ENCODE assay signal across 8 cellular contexts in the genomic region with DNA sequence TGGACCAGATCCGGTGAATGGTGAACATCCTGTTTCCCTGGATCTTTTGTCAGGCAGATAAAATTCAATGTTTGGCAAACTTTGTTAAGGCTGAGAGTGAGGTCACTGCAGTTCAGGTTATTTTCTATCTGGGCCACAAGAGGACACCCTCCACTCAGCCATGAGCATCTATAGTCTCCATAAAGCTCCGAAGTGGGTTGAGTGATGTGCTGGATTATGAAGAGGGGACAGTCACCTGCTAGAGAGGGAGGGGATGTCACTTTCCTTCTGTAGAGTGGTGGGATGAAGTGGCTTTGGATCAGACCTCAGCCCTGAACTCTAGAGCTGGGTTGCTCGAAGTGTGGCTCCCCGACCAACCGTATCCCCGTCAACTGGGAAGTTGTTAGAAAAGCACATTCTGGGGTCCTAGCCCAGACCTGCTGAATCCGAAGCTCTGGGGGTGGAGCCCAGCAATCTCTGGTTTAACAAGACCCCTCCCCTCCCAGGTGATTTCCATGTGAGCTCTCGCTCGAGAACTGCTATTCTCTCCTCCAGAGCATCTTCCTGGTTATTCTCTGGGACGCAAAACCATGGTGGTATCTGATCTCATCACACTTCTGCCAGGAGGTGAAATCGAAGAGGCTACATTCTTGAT. TPM values are rescaled to one million over a fixed set of nuclear protein-coding genes. Genes with fewer than 3 reads are reported as not detected.
DNase-seq lines count a peak whose midpoint lies in the region; ATAC-seq, FAIRE-seq and TF ChIP-seq lines count a peak whose summit lies in the region.

No MANE protein-coding gene starts in this region.

- FAIRE-seq in K562 (lab: Jason Lieb, UNC) (peak; percentile 52), keratinocyte (lab: Jason Lieb, UNC) (peak; percentile 94)

- H3K27me3 ChIP-seq in K562 (ENCODE audit: control insufficient read depth in 2 of 2, insufficient read depth in 2 of 2, low read length in 2 of 2) (peaks cover 15 to 49% of the 10 kb centered on the region in 2 experiments), keratinocyte (ENCODE audit: control insufficient read depth, extremely low read depth, insufficient read depth, low read length) (no peaks in the 10 kb centered on the region), upper lobe of left lung (no peaks in the 10 kb centered on the region)

- WGBS in K562 (ENCODE audit: insufficient coverage, low coverage, missing lambda C conversion rate): 2% methylated on average over 11 of the region's 11 CpGs
- 64 to 66% methylated on average over 11 of the region's 11 CpGs for WGBS in upper lobe of left lung, 2 donors

- ATAC-seq in K562: peak; percentile 58
- ATAC-seq in upper lobe of left lung (ENCODE audit: low FRiP score in 2 of 2): peak in 1 of 2 donors; percentile 74
- no peak for ATAC-seq in GM21360 (IDR thresholded peaks at IDR 0.05; ENCODE audit: unreplicated experiment)

- H3K4me1 ChIP-seq in K562 (replicated peaks in 1 of 2; ENCODE audit: control insufficient read depth in 2 of 2, insufficient read depth in 2 of 2, low read length in 2 of 2): peaks cover 0 to 4% of the 10 kb centered on the region in 2 experiments; a peak in 3 of 5 replicates
- H3K4me1 ChIP-seq in keratinocyte (ENCODE audit: control insufficient read depth, extremely low read depth, insufficient read depth, low read length): peaks cover 28% of the 10 kb centered on the region
- H3K4me1 ChIP-seq in upper lobe of left lung: peaks cover 9 to 27% (median 18%) of the 10 kb centered on the region in 4 donors

- H3K9me1 ChIP-seq in K562 (ENCODE audit: control insufficient read depth, insufficient read depth, low read length) (no peaks in the 10 kb centered on the region), keratinocyte (ENCODE audit: control insufficient read depth, extremely low read depth, insufficient read depth, low read length) (no peaks in the 10 kb centered on the region)

- TF ChIP-seq CTCF in K562 (IDR thresholded peaks at IDR 0.05 in 2 of 3, conservative IDR thresholded peaks at IDR 0.05 in 1 of 3; ENCODE audit: insufficient read depth in 2 of 3, low read depth in 1 of 3, low read length in 3 of 3) (peak; percentile 43 to 74 (median 59); a peak in 5 of 6 replicates), keratinocyte (optimal IDR thresholded peaks at IDR 0.05 in 1 of 3, IDR thresholded peaks at IDR 0.05 in 1 of 3, conservative IDR thresholded peaks at IDR 0.05 in 1 of 3; ENCODE audit: extremely low read depth in 1 of 3, insufficient read depth in 2 of 3, low read length in 3 of 3) (peak; percentile 80 to 93 (median 91)), upper lobe of left lung (IDR thresholded peaks at IDR 0.05) (peak; percentile 31 to 68 (median 62))

- CTCF ChIA-PET in K562 (lab: Yijun Ruan, JAX; ENCODE audit: low intra/inter-chr PET ratio): interaction anchor here (1.2 to 2.5 kb wide), 4 partner anchors 149 to 198 kb away, joined by 3 to 14 read pairs (median 6); no protein-coding TSS in a partner anchor

- in situ Hi-C loops in K562 (cut with MboI): no loop called here

- no peak overlapping the region for H3K27ac ChIP-seq in K562 (ENCODE audit: extremely low read depth, low read depth, low read length)
- H3K27ac ChIP-seq in keratinocyte (ENCODE audit: control insufficient read depth, insufficient read depth, low read length): no peak overlapping the region
- peak overlapping the region in 1 of 4 donors; percentile 26 for H3K27ac ChIP-seq in upper lobe of left lung

- DNase-seq in A172 (ENCODE audit: low spot score) (peak; percentile 60), GM04504 (ENCODE audit: low read depth) (peak; percentile 44), NCI-H2029 treated with DMSO at 0.1 percent for 48 hours (lab: John Stamatoyannopoulos, UW) (peak; percentile 51), K562 (ENCODE audit: extremely low read depth in 1 of 4, low spot score in 3 of 4) (peak in 1 of 4 experiments; percentile 30), keratinocyte (ENCODE audit: low read depth, low spot score) (no peak), upper lobe of left lung (no peak)
- DNase-seq in activated CD4-positive, CD25-positive, alpha-beta regulatory T cell (lab: John Stamatoyannopoulos, UW): no peak

- no peak for TF ChIP-seq EP300 in K562 (IDR thresholded peaks at IDR 0.05; ENCODE audit: low read length)
- no peak for TF ChIP-seq EP300 in upper lobe of left lung (IDR thresholded peaks at IDR 0.05)

- POLR2A ChIA-PET in K562 (lab: Yijun Ruan, JAX): interaction anchor here (0.7 kb wide), 1 partner anchor 31 kb away, joined by 3 read pairs; no protein-coding TSS in a partner anchor

- no TSS peak for BruUV-seq in K562 (replicated peaks; lab: Mats Ljungman, UMichigan)

- no peak overlapping the region for H3K4me3 ChIP-seq in K562
- no peak overlapping the region for H3K4me3 ChIP-seq in keratinocyte (ENCODE audit: control insufficient read depth in 2 of 3, extremely low read depth in 1 of 3, insufficient read depth in 2 of 3, low read depth in 1 of 3, low read length in 3 of 3)
- no peak overlapping the region for H3K4me3 ChIP-seq in upper lobe of left lung

- H3K79me2 ChIP-seq in K562 (ENCODE audit: control insufficient read depth, insufficient read depth, low read length) (no peaks in the 10 kb centered on the region), keratinocyte (ENCODE audit: control insufficient read depth, insufficient read depth, low read length) (no peaks in the 10 kb centered on the region)

- H2AFZ ChIP-seq in K562 (ENCODE audit: low read depth, low read length): no peak overlapping the region
- no peak overlapping the region for H2AFZ ChIP-seq in keratinocyte (ENCODE audit: control insufficient read depth, low read length)

- H3K4me2 ChIP-seq in K562 (ENCODE audit: insufficient read depth, low read length) (no peak overlapping the region), keratinocyte (ENCODE audit: control insufficient read depth, extremely low read depth, insufficient read depth, low read depth, low read length) (no peak overlapping the region)

- intact Hi-C loops in K562 (cut with micrococcal nuclease): loop anchor here (1.0 to 5.0 kb wide), 2 partner anchors 150 to 163 kb away; no protein-coding TSS in a partner anchor

- H3K9ac ChIP-seq in K562 (ENCODE audit: insufficient read depth in 1 of 2, low read depth in 2 of 2, low read length in 2 of 2) (no peak overlapping the region), keratinocyte (ENCODE audit: control insufficient read depth, extremely low read depth, insufficient read depth, low read length) (no peak overlapping the region)

- dilution Hi-C loops in keratinocyte (cut with MboI; ENCODE audit: extremely low pct_ligation_motif_present, low sequenced_read_pairs): no loop called here

- no peaks in the 10 kb centered on the region for H3K36me3 ChIP-seq in K562 (ENCODE audit: control insufficient read depth, insufficient read depth, low read length)
- no peaks in the 10 kb centered on the region for H3K36me3 ChIP-seq in keratinocyte (ENCODE audit: control insufficient read depth in 2 of 2, extremely low read depth in 1 of 2, insufficient read depth in 2 of 2, low read length in 2 of 2)
- no peaks in the 10 kb centered on the region for H3K36me3 ChIP-seq in upper lobe of left lung

- H4K20me1 ChIP-seq in K562 (replicated peaks; ENCODE audit: control insufficient read depth, insufficient read depth, low read length) (no peaks in the 10 kb centered on the region), keratinocyte (ENCODE audit: control insufficient read depth, extremely low read depth, insufficient read depth, low read length) (no peaks in the 10 kb centered on the region)

- H3K9me3 ChIP-seq in K562 (replicated peaks; ENCODE audit: control insufficient read depth, insufficient read depth, low read depth, low read length): no peaks in the 10 kb centered on the region
- H3K9me3 ChIP-seq in keratinocyte (ENCODE audit: control insufficient read depth, low read depth, low read length): no peaks in the 10 kb centered on the region
- H3K9me3 ChIP-seq in upper lobe of left lung: no peaks in the 10 kb centered on the region

- TF ChIP-seq POLR2A in K562 (conservative IDR thresholded peaks at IDR 0.05) (no peak), upper lobe of left lung (IDR thresholded peaks at IDR 0.05) (no peak)

- TF ChIP-seq RAD21 in K562 (CRISPR knock-in tag; conservative IDR thresholded peaks at IDR 0.05 in 1 of 2, IDR thresholded peaks at IDR 0.05 in 1 of 2): peak; percentile 92 to 94

RNA-seq across cellular contexts. Expression of gene FGF1, which starts 31.8 kb away (rescaled TPM):
- total RNA-seq in A172 (2014; rRNA removed; shearing (Covaris generic)): 1.2 and 1.8 TPM in 2 replicates
- total RNA-seq in K562 (2011; cell fraction: chromatin; rRNA removed; ENCODE audit: low replicate concordance): not detected in 2 replicates
- not detected in 2 replicates for total RNA-seq in K562 (2011; cell fraction: nucleolus; rRNA removed)
- not detected in 2 replicates for total RNA-seq in K562 (2011; cell fraction: nucleoplasm; rRNA removed)
- total RNA-seq in K562 (2014; rRNA removed) (not detected in 2 replicates), K562 (2014; rRNA removed; fragmentation: Illumina TruSeq; extraction: Trizol) (not detected in 2 replicates), K562 (2015; rRNA removed; fragmentation: Illumina TruSeq; extraction: Trizol) (not detected in 2 replicates), K562 (2021) (not detected in 2 replicates), upper lobe of left lung (1 to 10 TPM in 1 of 6 donors, under 1 TPM in 3, not detected in 2; 0.63 to 1.3 (median 0.77) TPM)
- polyA plus RNA-seq in K562 (2011; rRNA removed) (not detected in 2 replicates), K562 (2014; fragmentation: Illumina TruSeq; extraction: Trizol) (not detected in 2 replicates), K562 (2014; fragmentation: Nextera tagmentation; extraction: Ambion mirVana) (not detected), K562 (2014; rRNA removed) (not detected in 2 replicates), keratinocyte (1.0 to 2.4 TPM (median 1.8 TPM) in 3 replicates)
- polyA plus RNA-seq in K562 (2011; cell fraction: cytosol; rRNA removed): not detected in 2 replicates
- not detected in 2 replicates for polyA plus RNA-seq in K562 (2011; cell fraction: nucleus; rRNA removed)
- polyA plus RNA-seq in K562 (2012): 0.03 TPM in 1 of 2 replicates, not detected in the other
- polyA minus RNA-seq in K562 (2011; rRNA and poly(A)+ RNA removed): not detected in 2 replicates
- polyA minus RNA-seq in K562 (2011; cell fraction: cytosol; rRNA and poly(A)+ RNA removed): not detected in 2 replicates
- not detected in 2 replicates for polyA minus RNA-seq in K562 (2011; cell fraction: nucleus; rRNA and poly(A)+ RNA removed)
- not detected for polyA plus RNA-seq in keratinocyte (2011; ENCODE audit: low read depth)
- 0.55 and 0.56 TPM in 2 replicates for polyA plus RNA-seq in keratinocyte (2011; cell fraction: cytosol; rRNA removed)
- polyA plus RNA-seq in keratinocyte (2011; cell fraction: nucleus; rRNA removed): 0.33 and 0.43 TPM in 2 replicates
- polyA plus RNA-seq in keratinocyte (2012; ENCODE audit: low replicate concordance): 0.10 and 2.3 TPM in 2 replicates
- 0.66 to 1.8 TPM (median 0.96 TPM) in 3 replicates for polyA minus RNA-seq in keratinocyte
- not detected for polyA minus RNA-seq in keratinocyte (2011; cell fraction: cytosol; rRNA and poly(A)+ RNA removed)
- polyA minus RNA-seq in keratinocyte (2011; cell fraction: nucleus; rRNA and poly(A)+ RNA removed): 0.11 and 2.6 TPM in 2 replicates

RNA-seq across cellular contexts. Expression of gene ARHGAP26, which starts 52.5 kb away (rescaled TPM):
- 1.6 and 3.8 TPM in 2 replicates for total RNA-seq in A172 (2014; rRNA removed; shearing (Covaris generic))
- total RNA-seq in K562 (2011; cell fraction: chromatin; rRNA removed; ENCODE audit: low replicate concordance): 4.3 and 6.8 TPM in 2 replicates
- total RNA-seq in K562 (2011; cell fraction: nucleolus; rRNA removed): 1.7 and 2.0 TPM in 2 replicates
- total RNA-seq in K562 (2011; cell fraction: nucleoplasm; rRNA removed): 2.0 and 4.5 TPM in 2 replicates
- 0.18 and 0.29 TPM in 2 replicates for total RNA-seq in K562 (2014; rRNA removed)
- total RNA-seq in K562 (2014; rRNA removed; fragmentation: Illumina TruSeq; extraction: Trizol): 0.69 and 1.1 TPM in 2 replicates
- 0.34 and 0.69 TPM in 2 replicates for total RNA-seq in K562 (2015; rRNA removed; fragmentation: Illumina TruSeq; extraction: Trizol)
- total RNA-seq in K562 (2021): 0.92 and 1.1 TPM in 2 replicates
- 0.11 and 0.13 TPM in 2 replicates for polyA plus RNA-seq in K562 (2011; rRNA removed)
- polyA plus RNA-seq in K562 (2011; cell fraction: cytosol; rRNA removed): 0.13 and 0.18 TPM in 2 replicates
- 0.21 and 0.70 TPM in 2 replicates for polyA plus RNA-seq in K562 (2011; cell fraction: nucleus; rRNA removed)
- 0.55 and 2.4 TPM in 2 replicates for polyA plus RNA-seq in K562 (2012)
- 0.55 and 1.0 TPM in 2 replicates for polyA plus RNA-seq in K562 (2014; fragmentation: Illumina TruSeq; extraction: Trizol)
- under 1 TPM; 0.23 to 0.53 TPM for polyA plus RNA-seq in K562 (2014; fragmentation: Nextera tagmentation; extraction: Ambion mirVana)
- polyA plus RNA-seq in K562 (2014; rRNA removed): 0.40 and 0.56 TPM in 2 replicates
- 0.90 and 1.4 TPM in 2 replicates for polyA minus RNA-seq in K562 (2011; rRNA and poly(A)+ RNA removed)
- polyA minus RNA-seq in K562 (2011; cell fraction: cytosol; rRNA and poly(A)+ RNA removed): 0.86 TPM in 1 of 2 replicates, not detected in the other
- 1.3 and 2.3 TPM in 2 replicates for polyA minus RNA-seq in K562 (2011; cell fraction: nucleus; rRNA and poly(A)+ RNA removed)
- polyA plus RNA-seq in keratinocyte: 3.4 to 4.4 TPM (median 3.9 TPM) in 3 replicates
- polyA plus RNA-seq in keratinocyte (2011; ENCODE audit: low read depth): 12.7 TPM
- 3.0 and 3.8 TPM in 2 replicates for polyA plus RNA-seq in keratinocyte (2011; cell fraction: cytosol; rRNA removed)
- polyA plus RNA-seq in keratinocyte (2011; cell fraction: nucleus; rRNA removed): 8.0 and 15.2 TPM in 2 replicates
- polyA plus RNA-seq in keratinocyte (2012; ENCODE audit: low replicate concordance): 6.1 and 7.0 TPM in 2 replicates
- 7.3 to 17.9 TPM (median 14.5 TPM) in 3 replicates for polyA minus RNA-seq in keratinocyte
- polyA minus RNA-seq in keratinocyte (2011; cell fraction: cytosol; rRNA and poly(A)+ RNA removed): 2.1 TPM
- polyA minus RNA-seq in keratinocyte (2011; cell fraction: nucleus; rRNA and poly(A)+ RNA removed): 14.1 and 35.8 TPM in 2 replicates
- total RNA-seq in upper lobe of left lung: 10 to 100 TPM; 34.9 to 90.1 (median 38.9) TPM

Comparison
In these comparisons a context has a peak if more than half of its experiments do, and no peak if none do; other contexts are left out.
1. DNase-seq: peak in A172 (single experiment), GM04504 (single experiment) and NCI-H2029 treated with DMSO at 0.1 percent for 48 hours (single experiment); none in keratinocyte (single experiment), upper lobe of left lung (0 of 2) and activated CD4-positive, CD25-positive, alpha-beta regulatory T cell (0 of 4).
2. Peak in every context shown above with its lines, with median percentiles within 50 percentile points of each other: CTCF ChIP-seq.